In the genomic region with DNA sequence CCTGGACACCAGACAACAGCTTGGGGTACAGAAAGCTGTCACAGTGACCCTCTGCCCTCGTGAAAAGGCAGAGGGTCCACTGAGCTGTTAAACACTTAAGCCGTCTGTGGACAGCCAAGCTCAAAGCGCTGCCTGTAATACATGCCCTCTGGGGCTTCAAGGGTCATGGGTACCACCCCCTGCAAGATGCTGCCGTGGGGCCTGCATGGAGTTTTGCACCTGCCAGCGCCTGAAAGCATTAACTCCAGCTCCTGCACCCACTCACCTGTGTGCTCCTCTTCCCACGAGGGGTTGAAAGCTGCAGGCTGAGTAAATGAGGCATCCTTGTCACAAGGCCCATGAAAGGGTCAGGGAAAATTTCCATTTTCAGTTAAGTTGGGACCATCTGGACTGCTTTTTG, we compare ENCODE assay signal across 24 cellular contexts.
"Had no signal": no experiment of that assay in that cellular context is flagged by ENCODE, and none has a peak within 500 bp of the region (broad histone marks: within the 10 kb centered on the region; RNA-seq: fewer than 3 reads in every experiment).

No MANE protein-coding gene starts in this region.

- ATAC-seq: left cardiac atrium; left lobe of liver; left ventricle myocardium superior; mucosa of descending colon; naive thymus-derived CD4-positive, alpha-beta T cell; right lobe of liver; stimulated activated naive B cell treated with anti-CD40 and anti-IgM and Interleukin-4, amounts not matched to agents 10 μg/mL and 1 μg/mL and 100 μg/mL, for 72 hours; stimulated activated naive CD8-positive, alpha-beta T cell treated with anti-CD3 and anti-CD28 coated beads, Interleukin-15, Interleukin-2, amounts not matched to agents 100 U/mL and 50 U/mL, for 24 hours; upper lobe of right lung had no signal

- H3K27me3 Mint-ChIP-seq: memory B cell; natural killer cell treated with Interleukin-12 subunit alpha and Interleukin-12 subunit beta and Interleukin-15 and Interleukin-18, amount 100 ng/mL, for 72 hours; progenitor cell of endocrine pancreas; stimulated activated naive B cell treated with anti-CD40 and anti-IgM and Interleukin-4, amounts not matched to agents 10 μg/mL and 1 μg/mL and 100 μg/mL, for 72 hours had no signal

- DNase-seq: hippocampal formation; kidney glomerular epithelial cell; left cardiac atrium; left ventricle myocardium superior; midbrain; mucosa of descending colon; naive thymus-derived CD4-positive, alpha-beta T cell; ovary; right lobe of liver; stimulated activated CD4-positive, alpha-beta T cell treated with anti-CD3 and anti-CD28 coated beads, Interleukin-1b, Interleukin-23, amount 100 ng/mL, for 48 hours; stimulated activated CD4-positive, alpha-beta T cell treated with anti-CD3 and anti-CD28 coated beads, Interleukin-2, amount 100 ng/mL, for 48 hours; stimulated activated CD4-positive, alpha-beta T cell treated with anti-CD3 and anti-CD28 coated beads, Interleukin-4, amount 100 ng/mL, for 4 hours; stimulated activated CD8-positive, alpha-beta memory T cell treated with anti-CD3 and anti-CD28 coated beads, Interleukin-4, amount 100 ng/mL, for 48 hours; stimulated activated naive B cell treated with anti-CD40 and anti-IgM and Interleukin-4, amounts not matched to agents 10 μg/mL and 1 μg/mL and 100 μg/mL, for 72 hours; stimulated activated naive CD8-positive, alpha-beta T cell treated with anti-CD3 and anti-CD28 coated beads, Interleukin-15, Interleukin-2, amounts not matched to agents 100 U/mL and 50 U/mL, for 24 hours; stomach; testis; thyroid gland; transverse colon; upper lobe of right lung had no signal

- H3K36me3 Mint-ChIP-seq: memory B cell; naive thymus-derived CD4-positive, alpha-beta T cell; natural killer cell treated with Interleukin-12 subunit alpha and Interleukin-12 subunit beta and Interleukin-15 and Interleukin-18, amount 100 ng/mL, for 72 hours; stimulated activated naive B cell treated with anti-CD40 and anti-IgM and Interleukin-4, amounts not matched to agents 10 μg/mL and 1 μg/mL and 100 μg/mL, for 72 hours had no signal

- H3K4me1 Mint-ChIP-seq: memory B cell; naive thymus-derived CD4-positive, alpha-beta T cell; stimulated activated naive B cell treated with anti-CD40 and anti-IgM and Interleukin-4, amounts not matched to agents 10 μg/mL and 1 μg/mL and 100 μg/mL, for 72 hours had no signal

- H3K27ac Mint-ChIP-seq: memory B cell; naive thymus-derived CD4-positive, alpha-beta T cell; natural killer cell treated with Interleukin-12 subunit alpha and Interleukin-12 subunit beta and Interleukin-15 and Interleukin-18, amount 100 ng/mL, for 72 hours; progenitor cell of endocrine pancreas; stimulated activated naive B cell treated with anti-CD40 and anti-IgM and Interleukin-4, amounts not matched to agents 10 μg/mL and 1 μg/mL and 100 μg/mL, for 72 hours had no signal

- H3K9me3 Mint-ChIP-seq: memory B cell; naive thymus-derived CD4-positive, alpha-beta T cell; natural killer cell treated with Interleukin-12 subunit alpha and Interleukin-12 subunit beta and Interleukin-15 and Interleukin-18, amount 100 ng/mL, for 72 hours; stimulated activated naive B cell treated with anti-CD40 and anti-IgM and Interleukin-4, amounts not matched to agents 10 μg/mL and 1 μg/mL and 100 μg/mL, for 72 hours had no signal

- H3K4me3 Mint-ChIP-seq: memory B cell; naive thymus-derived CD4-positive, alpha-beta T cell; natural killer cell treated with Interleukin-12 subunit alpha and Interleukin-12 subunit beta and Interleukin-15 and Interleukin-18, amount 100 ng/mL, for 72 hours; stimulated activated naive B cell treated with anti-CD40 and anti-IgM and Interleukin-4, amounts not matched to agents 10 μg/mL and 1 μg/mL and 100 μg/mL, for 72 hours had no signal
